Comparison of ENCODE assay signal across 21 cellular contexts in genomic region chr22:36292823-36293530, GRCh38. TPM values are rescaled to one million over a fixed set of nuclear protein-coding genes. Genes with fewer than 3 reads are reported as not detected.
DNase-seq lines count a peak whose midpoint lies in the region; ATAC-seq and TF ChIP-seq lines count a peak whose summit lies in the region.
"Had no signal": no experiment of that assay in that cellular context is flagged by ENCODE, and none has a peak within 500 bp of the region (broad histone marks: within the 10 kb centered on the region; RNA-seq: fewer than 3 reads in every experiment).

No MANE protein-coding gene starts in this region.

- CTCF ChIA-PET in activated CD8-positive, alpha-beta memory T cell treated with anti-CD3 and anti-CD28 coated beads, Interleukin-2, amount 10 ng/mL, durations not matched to agents 7 days and 5 days (lab: Charles Lee): interaction anchor here (0.7 to 2.0 kb wide), 6 partner anchors 8 to 178 kb away, joined by 3 to 12 read pairs (median 4); no protein-coding TSS in a partner anchor

- no peak for DNase-seq in activated CD8-positive, alpha-beta memory T cell treated with anti-CD3 and anti-CD28 coated beads, Interleukin-2, amount 10 ng/mL, durations not matched to agents 7 days and 5 days
- DNase-seq in activated CD8-positive, alpha-beta memory T cell treated with anti-CD3 and anti-CD28 coated beads for 24 hours: no peak
- DNase-seq in H7: peak; percentile 48
- DNase-seq in endothelial cell (ENCODE audit: low spot score): no peak
- peak; percentile 74 for DNase-seq in posterior vena cava (ENCODE audit: low spot score)
- DNase-seq in NCI-H1092 treated with DMSO at 0.1 percent for 48 hours (lab: John Stamatoyannopoulos, UW): no peak
- DNase-seq in NCI-H524 (lab: John Stamatoyannopoulos, UW): no peak
- DNase-seq in cerebellar cortex (ENCODE audit: low spot score): no peak
- DNase-seq: DMS53; GM23248; head of caudate nucleus; mesenchymal stem cell; NCI-H146; NCI-H82; nephron progenitor cell; PC-9; stimulated activated naive CD4-positive, alpha-beta T cell; T-helper 9 cell had no signal

- peaks cover 73% of the 10 kb centered on the region for H3K36me3 ChIP-seq in H7 (replicated peaks; ENCODE audit: control insufficient read depth, insufficient read depth, low read length)

- H3K27me3 Mint-ChIP-seq in activated CD8-positive, alpha-beta memory T cell treated with anti-CD3 and anti-CD28 coated beads, Interleukin-2, amount 10 ng/mL, durations not matched to agents 7 days and 5 days: no peaks in the 10 kb centered on the region
- peaks cover 19% of the 10 kb centered on the region for H3K27me3 Mint-ChIP-seq in endothelial cell (ENCODE audit: unreplicated experiment)

- H3K27me3 ChIP-seq in H7 (ENCODE audit: control insufficient read depth, insufficient read depth, low read length): no peaks in the 10 kb centered on the region
- H3K27me3 ChIP-seq: cardiac muscle cell, tibial artery had no signal

- TF ChIP-seq CTCF in endothelial cell (IDR thresholded peaks at IDR 0.05; ENCODE audit: unreplicated experiment): no peak

- peak overlapping the region; percentile 18 for H3K27ac Mint-ChIP-seq in activated CD8-positive, alpha-beta memory T cell treated with anti-CD3 and anti-CD28 coated beads, Interleukin-2, amount 10 ng/mL, durations not matched to agents 7 days and 5 days
- H3K27ac Mint-ChIP-seq in endothelial cell (ENCODE audit: unreplicated experiment): no peak overlapping the region
- H3K27ac Mint-ChIP-seq: nephron progenitor cell had no signal

- intact Hi-C loops in posterior vena cava (cut with DNase I): no loop called here

- no peak overlapping the region for H3K4me3 Mint-ChIP-seq in activated CD8-positive, alpha-beta memory T cell treated with anti-CD3 and anti-CD28 coated beads, Interleukin-2, amount 10 ng/mL, durations not matched to agents 7 days and 5 days
- H3K4me3 Mint-ChIP-seq in endothelial cell (ENCODE audit: unreplicated experiment): peak overlapping the region; percentile 56
- H3K4me3 Mint-ChIP-seq: nephron progenitor cell had no signal

- H3K9me3 Mint-ChIP-seq in activated CD8-positive, alpha-beta memory T cell treated with anti-CD3 and anti-CD28 coated beads, Interleukin-2, amount 10 ng/mL, durations not matched to agents 7 days and 5 days (ENCODE audit: low read depth): no peaks in the 10 kb centered on the region
- H3K9me3 Mint-ChIP-seq in endothelial cell (ENCODE audit: unreplicated experiment): no peaks in the 10 kb centered on the region

- no peak for ATAC-seq in activated CD8-positive, alpha-beta memory T cell treated with anti-CD3 and anti-CD28 coated beads, Interleukin-2, amount 10 ng/mL, durations not matched to agents 7 days and 5 days
- ATAC-seq: activated CD4-positive, CD25-positive, alpha-beta regulatory T cell treated with anti-CD3 and anti-CD28 coated beads, Interleukin-2, amount 50 U/mL, for 24 hours had no signal

- H3K4me1 Mint-ChIP-seq in activated CD8-positive, alpha-beta memory T cell treated with anti-CD3 and anti-CD28 coated beads, Interleukin-2, amount 10 ng/mL, durations not matched to agents 7 days and 5 days: peaks cover 48% of the 10 kb centered on the region
- H3K4me1 Mint-ChIP-seq in endothelial cell (ENCODE audit: unreplicated experiment): peaks cover 2% of the 10 kb centered on the region
- H3K4me1 Mint-ChIP-seq: nephron progenitor cell had no signal

- peaks cover 84% of the 10 kb centered on the region for H3K36me3 Mint-ChIP-seq in activated CD8-positive, alpha-beta memory T cell treated with anti-CD3 and anti-CD28 coated beads, Interleukin-2, amount 10 ng/mL, durations not matched to agents 7 days and 5 days
- peaks cover 68% of the 10 kb centered on the region for H3K36me3 Mint-ChIP-seq in endothelial cell (ENCODE audit: low read depth, unreplicated experiment)

- no peak overlapping the region for H3K4me3 ChIP-seq in H7 (ENCODE audit: insufficient read depth, low read depth, low read length)
- H3K4me3 ChIP-seq: cardiac muscle cell, GM23248, PC-9, tibial artery had no signal

RNA-seq across cellular contexts. Expression of gene APOL1, which starts 40.0 kb away (rescaled TPM):
- total RNA-seq in activated CD8-positive, alpha-beta memory T cell treated with anti-CD3 and anti-CD28 coated beads, Interleukin-2, amount 10 ng/mL, durations not matched to agents 7 days and 5 days: 10 to 100 TPM; 55.6 to 61.6 TPM
- not detected in 2 replicates for total RNA-seq in H7 (2014; rRNA removed; shearing (Covaris generic))
- 2.5 TPM for total RNA-seq in endothelial cell (ENCODE audit: unreplicated experiment)
- 10 to 100 TPM; 39.9 to 69.3 TPM for total RNA-seq in posterior vena cava
- total RNA-seq: cardiac muscle cell had no signal

RNA-seq across cellular contexts. Expression of gene APOL2, which starts 53.6 kb away (rescaled TPM):
- total RNA-seq in activated CD8-positive, alpha-beta memory T cell treated with anti-CD3 and anti-CD28 coated beads, Interleukin-2, amount 10 ng/mL, durations not matched to agents 7 days and 5 days: 10 to 100 TPM; 82.6 to 86.4 TPM
- 14.9 and 18.0 TPM in 2 replicates for total RNA-seq in H7 (2014; rRNA removed; shearing (Covaris generic))
- 55.3 TPM for total RNA-seq in endothelial cell (ENCODE audit: unreplicated experiment)
- total RNA-seq in posterior vena cava: 10 to 100 TPM; 50.5 to 54.4 TPM

Comparison
In these comparisons a context has a peak if more than half of its experiments do, and no peak if none do; other contexts are left out.
1. DNase-seq: peak in H7 (single experiment) and posterior vena cava (single experiment); none in activated CD8-positive, alpha-beta memory T cell treated with anti-CD3 and anti-CD28 coated beads, Interleukin-2, amount 10 ng/mL, durations not matched to agents 7 days and 5 days (single experiment), activated CD8-positive, alpha-beta memory T cell treated with anti-CD3 and anti-CD28 coated beads for 24 hours (single experiment), endothelial cell (single experiment), NCI-H1092 treated with DMSO at 0.1 percent for 48 hours (single experiment), NCI-H524 (0 of 2) and cerebellar cortex (single experiment).
2. RNA of gene APOL1, which starts 40.0 kb away (total RNA-seq): 39.9 to 69.3 TPM in posterior vena cava and 55.6 to 61.6 TPM in activated CD8-positive, alpha-beta memory T cell treated with anti-CD3 and anti-CD28 coated beads, Interleukin-2, amount 10 ng/mL, durations not matched to agents 7 days and 5 days; 2.5 TPM in endothelial cell (single experiment) and not detected in H7; every median in the first group is over 10 times any median in the second.